ENCODE assay signal across 27 cellular contexts in the genomic region with DNA sequence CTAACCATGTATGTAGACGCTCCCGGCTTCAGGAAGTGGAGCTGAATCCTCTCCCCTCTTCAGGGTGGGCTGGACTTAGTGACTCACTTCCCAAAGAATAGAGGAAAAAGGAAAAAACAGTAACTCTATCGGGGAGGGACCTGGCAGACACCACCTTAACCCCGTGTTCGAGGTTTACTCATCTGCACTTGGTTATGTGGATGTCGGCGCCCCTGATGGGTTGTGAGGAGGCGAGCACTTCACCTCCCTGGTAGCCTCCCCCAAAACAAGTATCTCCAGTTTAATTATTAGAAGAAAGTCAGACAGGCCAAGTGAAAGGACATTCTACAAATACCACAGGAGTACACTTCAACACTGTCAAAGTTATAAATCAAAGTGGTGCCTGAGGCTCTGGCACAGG.
DNase-seq lines count a peak whose midpoint lies in the region; ATAC-seq and TF ChIP-seq lines count a peak whose summit lies in the region.
"Had no signal": no experiment of that assay in that cellular context is flagged by ENCODE, and none has a peak within 500 bp of the region (broad histone marks: within the 10 kb centered on the region; RNA-seq: fewer than 3 reads in every experiment).

No MANE protein-coding gene starts in this region.

- no peaks in the 10 kb centered on the region for H3K27me3 Mint-ChIP-seq in chondrocyte (ENCODE audit: low read depth)
- H3K27me3 Mint-ChIP-seq: CD8-positive, alpha-beta memory T cell; IgD-negative memory B cell had no signal

- ATAC-seq in GM21786 (IDR thresholded peaks at IDR 0.05; ENCODE audit: unreplicated experiment) (no peak), left colon (no peak)
- ATAC-seq: GM23338, Right ventricle myocardium inferior had no signal

- no peaks in the 10 kb centered on the region for H3K4me1 Mint-ChIP-seq in chondrocyte (ENCODE audit: low read depth)
- H3K4me1 Mint-ChIP-seq: CD14-positive monocyte; CD8-positive, alpha-beta memory T cell; GM23338 had no signal

- H3K4me1 ChIP-seq in stomach = no peaks in the 10 kb centered on the region
- H3K4me1 ChIP-seq: BE2C, SJCRH30 had no signal

- intact Hi-C loops in stomach (cut with DNase I; ENCODE audit: low total_unique reads) = no loop called here
- intact Hi-C loops in left colon (cut with DNase I, micrococcal nuclease) = no loop called here

- TF ChIP-seq POLR2A in stomach (IDR thresholded peaks at IDR 0.05) = no peak

- no peak overlapping the region for H3K27ac Mint-ChIP-seq in chondrocyte (ENCODE audit: unreplicated experiment)
- H3K27ac Mint-ChIP-seq: CD14-positive monocyte; CD8-positive, alpha-beta memory T cell; GM23338; H9; IgD-negative memory B cell had no signal

- TF ChIP-seq CTCF in chondrocyte (IDR thresholded peaks at IDR 0.05) = no peak
- no peak for TF ChIP-seq CTCF in stomach (IDR thresholded peaks at IDR 0.05)

- no peak overlapping the region for H3K4me3 ChIP-seq in stomach
- H3K4me3 ChIP-seq: GM23338, PC-9, SJCRH30 had no signal

- H3K4me3 Mint-ChIP-seq in chondrocyte (ENCODE audit: unreplicated experiment) = no peak overlapping the region
- H3K4me3 Mint-ChIP-seq: CD14-positive monocyte; CD8-positive, alpha-beta memory T cell; GM23338; H9; IgD-negative memory B cell had no signal

- WGBS in stomach, 5 donors = 77 to 82% (median 78%) methylated on average over 8 of the region's 8 CpGs

- peak; percentile 9 for DNase-seq in activated effector memory CD4-positive, alpha-beta T cell treated with anti-CD3 and anti-CD28 coated beads, Interleukin-2, amount 50 U/mL, for 16 hours
- no peak for DNase-seq in activated effector memory CD4-positive, alpha-beta T cell treated with Interleukin-2 at 50 U/mL for 16 hours
- DNase-seq in chondrocyte (ENCODE audit: low spot score) (peak; percentile 38), mesenteric fat pad (ENCODE audit: low spot score) (peak; percentile 74), stomach (peak; percentile 17), left colon (no peak), DMS53 (lab: John Stamatoyannopoulos, UW) (no peak)
- DNase-seq: BE2C; CD8-positive, alpha-beta memory T cell; DMS 273 treated with DMSO at 0.1 percent for 48 hours; DND-41; H9; MM.1S; NCI-H2029; NCI-H446; NCI-H524 treated with DMSO at 0.1 percent for 48 hours; NCI-H774; NK-92 treated with Interleukin-12 subunit alpha and Interleukin-12 subunit beta, amount 100 ng/mL, for 24 hours; PC-9; SJCRH30 had no signal

- peaks cover 0 to 12% (median 4%) of the 10 kb centered on the region in 4 donors for H3K9me3 ChIP-seq in stomach
- H3K9me3 ChIP-seq: BE2C, SJCRH30 had no signal

- peaks cover 0 to 20% (median 0%) of the 10 kb centered on the region in 3 donors for H3K27me3 ChIP-seq in stomach
- H3K27me3 ChIP-seq: BE2C, SJCRH30 had no signal

- no peaks in the 10 kb centered on the region for H3K36me3 ChIP-seq in stomach
- H3K36me3 ChIP-seq: BE2C, SJCRH30 had no signal

- no peak for TF ChIP-seq EP300 in stomach (IDR thresholded peaks at IDR 0.05)

- no peaks in the 10 kb centered on the region for H3K36me3 Mint-ChIP-seq in chondrocyte (ENCODE audit: low read depth)
- H3K36me3 Mint-ChIP-seq: CD14-positive monocyte; CD8-positive, alpha-beta memory T cell had no signal

- no peak overlapping the region for H3K27ac ChIP-seq in stomach
- H3K27ac ChIP-seq: 22Rv1, KMS-11, PC-9, SJCRH30 had no signal

- H3K9me3 Mint-ChIP-seq in chondrocyte (ENCODE audit: low read depth) = peaks cover 52% of the 10 kb centered on the region

Comparison
In these comparisons a context has a peak if more than half of its experiments do, and no peak if none do; other contexts are left out.
1. DNase-seq: peak in activated effector memory CD4-positive, alpha-beta T cell treated with anti-CD3 and anti-CD28 coated beads, Interleukin-2, amount 50 U/mL, for 16 hours (single experiment), chondrocyte (single experiment), mesenteric fat pad (single experiment) and stomach (single experiment); none in activated effector memory CD4-positive, alpha-beta T cell treated with Interleukin-2 at 50 U/mL for 16 hours (single experiment), left colon (0 of 2) and DMS53 (single experiment).